Comparison of ENCODE assay signal across 7 cellular contexts in genomic region chr3:77320514-77320913, GRCh38.
DNase-seq lines count a peak whose midpoint lies in the region; ATAC-seq and TF ChIP-seq lines count a peak whose summit lies in the region.

No MANE protein-coding gene starts in this region.

- H3K27me3 ChIP-seq in HCT116 (ENCODE audit: insufficient read depth, low read length) (no peaks in the 10 kb centered on the region), PC-3 (ENCODE audit: low read length) (peaks cover 6% of the 10 kb centered on the region), fibroblast of lung (ENCODE audit: control insufficient read depth, insufficient read depth, low read length) (no peaks in the 10 kb centered on the region), ovary (no peaks in the 10 kb centered on the region)

- intact Hi-C loops in HCT116 (cut with micrococcal nuclease) = no loop called here
- intact Hi-C loops in PC-3 (cut with micrococcal nuclease) = loop anchor here (10.0 kb wide), 2 partner anchors 754 to 884 kb away; no protein-coding TSS in a partner anchor
- intact Hi-C loops in ovary (cut with DNase I) = no loop called here

- no TSS peak for BruUV-seq in HCT116 (replicated peaks; lab: Mats Ljungman, UMichigan)
- BruUV-seq in PC-3 (replicated peaks; lab: Mats Ljungman, UMichigan) = no TSS peak

- H3K9ac ChIP-seq in HCT116 (ENCODE audit: low read length) (no peak overlapping the region), PC-3 (ENCODE audit: low read length) (no peak overlapping the region), fibroblast of lung (ENCODE audit: insufficient read depth, low read length) (no peak overlapping the region)

- H4K20me1 ChIP-seq in HCT116 (ENCODE audit: insufficient read depth) = no peaks in the 10 kb centered on the region
- H4K20me1 ChIP-seq in PC-3 (ENCODE audit: low read length) = no peaks in the 10 kb centered on the region
- no peaks in the 10 kb centered on the region for H4K20me1 ChIP-seq in fibroblast of lung (ENCODE audit: control insufficient read depth, extremely low read depth, insufficient read depth, low read length)

- H3F3A ChIP-seq in PC-3 (ENCODE audit: low read length, unreplicated experiment) = peaks cover 5% of the 10 kb centered on the region

- H2AFZ ChIP-seq in HCT116 (ENCODE audit: low read depth, low read length, poor library complexity, severe bottlenecking) (no peak overlapping the region), PC-3 (ENCODE audit: low read length) (peak overlapping the region; percentile 34; the same call in 1 of the 2 replicates), fibroblast of lung (ENCODE audit: low read length) (no peak overlapping the region)

- H3K4me3 ChIP-seq in HCT116 (replicated peaks in 1 of 2; ENCODE audit: low read depth in 1 of 2, low read length in 2 of 2) (no peak overlapping the region), PC-3 (ENCODE audit: low read length) (no peak overlapping the region), fibroblast of lung (replicated peaks in 1 of 4; ENCODE audit: control extremely low read depth in 1 of 4, insufficient read depth in 1 of 4, low read depth in 3 of 4, low read length in 4 of 4) (no peak overlapping the region), ovary (no peak overlapping the region)

- peak; percentile 1 for DNase-seq in HCT116 (ENCODE audit: low read depth, low spot score)
- DNase-seq in PC-3 = peak; percentile 69
- peak; percentile 40 to 70 for DNase-seq in fibroblast of lung (ENCODE audit: low read depth in 2 of 2)
- DNase-seq in smooth muscle cell of the brain vasculature (ENCODE audit: low read depth, low spot score) = peak; percentile 31
- DNase-seq in ovary = no peak
- no peak for DNase-seq in ureter (ENCODE audit: low spot score)

- TF ChIP-seq CTCF in HCT116 (IDR thresholded peaks at IDR 0.05 in 2 of 3, conservative IDR thresholded peaks at IDR 0.05 in 1 of 3; ENCODE audit: borderline replicate concordance in 1 of 3, insufficient read depth in 1 of 3, low read depth in 2 of 3, low read length in 2 of 3) = peak in 2 of 3 experiments; percentile 54 to 65; a peak in 4 of 6 replicates
- peak; percentile 75 for TF ChIP-seq CTCF in PC-3 (conservative IDR thresholded peaks at IDR 0.05; ENCODE audit: low read depth, low read length)
- TF ChIP-seq CTCF in fibroblast of lung (conservative IDR thresholded peaks at IDR 0.05 in 1 of 2, IDR thresholded peaks at IDR 0.05 in 1 of 2; ENCODE audit: low read depth in 1 of 2, low read length in 2 of 2) = peak; percentile 58 to 66
- TF ChIP-seq CTCF in ovary (IDR thresholded peaks at IDR 0.05) = no peak

- RAD21 ChIA-PET in HCT116 (lab: Charles Lee; ENCODE audit: low non-redundant PET in 1 of 2, low total read pairs in 2 of 2, uncharacterized antibody in 2 of 2, unreplicated experiment in 2 of 2) = no interaction called here

- TF ChIP-seq RAD21 in HCT116 (IDR thresholded peaks at IDR 0.05; ENCODE audit: low read depth) = no peak

- peaks cover 0 to 5% of the 10 kb centered on the region in 2 experiments; a peak in 1 of 4 replicates for H3K9me3 ChIP-seq in HCT116 (ENCODE audit: control insufficient read depth in 1 of 2, insufficient read depth in 1 of 2, low read depth in 1 of 2, low read length in 2 of 2)
- no peaks in the 10 kb centered on the region for H3K9me3 ChIP-seq in PC-3 (ENCODE audit: low read length)
- H3K9me3 ChIP-seq in fibroblast of lung (ENCODE audit: control insufficient read depth, insufficient read depth, low read depth, low read length) = no peaks in the 10 kb centered on the region
- no peaks in the 10 kb centered on the region for H3K9me3 ChIP-seq in ovary

- no peak overlapping the region for H3K27ac ChIP-seq in HCT116 (ENCODE audit: low read depth, low read length)
- no peak overlapping the region for H3K27ac ChIP-seq in PC-3 (ENCODE audit: low read length)
- H3K27ac ChIP-seq in fibroblast of lung (ENCODE audit: insufficient read depth, low read length) = no peak overlapping the region
- H3K27ac ChIP-seq in ovary = no peak overlapping the region

- POLR2A ChIA-PET in HCT116 (lab: Charles Lee) (no interaction called here), PC-3 (lab: Charles Lee; ENCODE audit: unreplicated experiment) (no interaction called here)

- CTCF ChIA-PET in HCT116 (lab: Charles Lee) (no interaction called here), PC-3 (lab: Charles Lee) (interaction anchor here (0.6 to 1.2 kb wide), 5 partner anchors 11 to 1324 kb away, joined by 3 to 9 read pairs (median 3); no protein-coding TSS in a partner anchor)

- no peaks in the 10 kb centered on the region for H3K4me1 ChIP-seq in HCT116 (ENCODE audit: control insufficient read depth in 1 of 2, insufficient read depth in 2 of 2, low read length in 2 of 2)
- peaks cover 11% of the 10 kb centered on the region for H3K4me1 ChIP-seq in PC-3 (ENCODE audit: insufficient read depth, low read length)
- H3K4me1 ChIP-seq in fibroblast of lung (ENCODE audit: control insufficient read depth, extremely low read depth, insufficient read depth, low read length) = no peaks in the 10 kb centered on the region
- H3K4me1 ChIP-seq in ovary (ENCODE audit: insufficient read depth) = peaks cover 2% of the 10 kb centered on the region

- H3K9me2 ChIP-seq in HCT116 (ENCODE audit: insufficient read depth) (no peaks in the 10 kb centered on the region), PC-3 (replicated peaks; ENCODE audit: low read length) (no peaks in the 10 kb centered on the region)

- no peak overlapping the region for H3K4me2 ChIP-seq in HCT116 (ENCODE audit: low read length)
- peak overlapping the region; percentile 27; the same call in 1 of the 2 replicates for H3K4me2 ChIP-seq in PC-3 (ENCODE audit: low read length)
- no peak overlapping the region for H3K4me2 ChIP-seq in fibroblast of lung (ENCODE audit: extremely low read depth, insufficient read depth, low read length)

- ATAC-seq in HCT116 (no peak), PC-3 (no peak), GM18861 (IDR thresholded peaks at IDR 0.05; ENCODE audit: unreplicated experiment) (no peak)

- TF ChIP-seq EP300 in ovary (IDR thresholded peaks at IDR 0.05) = no peak

- H3K36me3 ChIP-seq in HCT116 (ENCODE audit: control insufficient read depth in 1 of 2, insufficient read depth in 2 of 2, low read length in 2 of 2) (no peaks in the 10 kb centered on the region), PC-3 (ENCODE audit: low read depth, low read length) (no peaks in the 10 kb centered on the region), fibroblast of lung (ENCODE audit: control insufficient read depth, insufficient read depth, low read length) (no peaks in the 10 kb centered on the region), ovary (no peaks in the 10 kb centered on the region)

- H3K79me2 ChIP-seq in HCT116 (ENCODE audit: insufficient read depth, low read length) (no peaks in the 10 kb centered on the region), PC-3 (ENCODE audit: low read length) (no peaks in the 10 kb centered on the region), fibroblast of lung (ENCODE audit: control insufficient read depth, insufficient read depth, low read length) (no peaks in the 10 kb centered on the region)

- no peak for TF ChIP-seq POLR2A in HCT116 (IDR thresholded peaks at IDR 0.05; ENCODE audit: borderline replicate concordance, extremely low read depth, insufficient read depth, insufficient read length)
- TF ChIP-seq POLR2A in ovary (IDR thresholded peaks at IDR 0.05) = no peak

- 45 to 61% (median 53%) methylated on average over 3 of the region's 3 CpGs for WGBS in ovary, 3 donors

TF ChIP-seq in HCT116, 20 proteins besides CTCF, POLR2A, EP300 and RAD21:
- no peak for TF ChIP-seq EZH2 (IDR thresholded peaks at IDR 0.05)
- no peak for TF ChIP-seq FOSL1 (IDR thresholded peaks at IDR 0.05; ENCODE audit: low read depth)
- no peak for TF ChIP-seq CEBPB (IDR thresholded peaks at IDR 0.05; ENCODE audit: low read depth)
- TF ChIP-seq YY1 (IDR thresholded peaks at IDR 0.05; ENCODE audit: extremely low read depth, insufficient replicate concordance, low read depth, low read length) = no peak
- TF ChIP-seq TCF7L2 (IDR thresholded peaks at IDR 0.05; ENCODE audit: borderline replicate concordance, extremely low read depth, insufficient read depth, insufficient read length) = no peak
- TF ChIP-seq CBX3 (IDR thresholded peaks at IDR 0.05; ENCODE audit: low read depth) = no peak
- TF ChIP-seq SIN3A (IDR thresholded peaks at IDR 0.05; ENCODE audit: low read depth) = no peak
- no peak for TF ChIP-seq ATF3 (IDR thresholded peaks at IDR 0.05)
- no peak for TF ChIP-seq JUND (IDR thresholded peaks at IDR 0.05)
- TF ChIP-seq EGR1 (IDR thresholded peaks at IDR 0.05; ENCODE audit: low read depth) = no peak
- TF ChIP-seq EZH2phosphoT487 (IDR thresholded peaks at IDR 0.05; ENCODE audit: borderline replicate concordance) = no peak
- TF ChIP-seq ZBTB33 (IDR thresholded peaks at IDR 0.05; ENCODE audit: extremely low read depth, insufficient replicate concordance, low read length) = no peak
- TF ChIP-seq ELF1 (IDR thresholded peaks at IDR 0.05; ENCODE audit: borderline replicate concordance, low read depth) = no peak
- no peak for TF ChIP-seq ZFX (IDR thresholded peaks at IDR 0.05)
- no peak for TF ChIP-seq SRF (IDR thresholded peaks at IDR 0.05; ENCODE audit: low read depth)
- no peak for TF ChIP-seq SP1 (IDR thresholded peaks at IDR 0.05; ENCODE audit: low read depth)
- TF ChIP-seq ZNF274 (IDR thresholded peaks at IDR 0.05; ENCODE audit: low read depth, low read length) = no peak
- no peak for TF ChIP-seq MAX (IDR thresholded peaks at IDR 0.05)

Comparison
In these comparisons a context has a peak if more than half of its experiments do, and no peak if none do; other contexts are left out.
1. DNase-seq: peak in HCT116 (single experiment), PC-3 (single experiment), fibroblast of lung (2 of 2) and smooth muscle cell of the brain vasculature (single experiment); none in ovary (0 of 5) and ureter (single experiment).
2. CTCF ChIP-seq: peak in HCT116 (2 of 3), PC-3 (single experiment) and fibroblast of lung (2 of 2); none in ovary (0 of 3).